ENCODE assay signal across 21 cellular contexts in the genomic region with DNA sequence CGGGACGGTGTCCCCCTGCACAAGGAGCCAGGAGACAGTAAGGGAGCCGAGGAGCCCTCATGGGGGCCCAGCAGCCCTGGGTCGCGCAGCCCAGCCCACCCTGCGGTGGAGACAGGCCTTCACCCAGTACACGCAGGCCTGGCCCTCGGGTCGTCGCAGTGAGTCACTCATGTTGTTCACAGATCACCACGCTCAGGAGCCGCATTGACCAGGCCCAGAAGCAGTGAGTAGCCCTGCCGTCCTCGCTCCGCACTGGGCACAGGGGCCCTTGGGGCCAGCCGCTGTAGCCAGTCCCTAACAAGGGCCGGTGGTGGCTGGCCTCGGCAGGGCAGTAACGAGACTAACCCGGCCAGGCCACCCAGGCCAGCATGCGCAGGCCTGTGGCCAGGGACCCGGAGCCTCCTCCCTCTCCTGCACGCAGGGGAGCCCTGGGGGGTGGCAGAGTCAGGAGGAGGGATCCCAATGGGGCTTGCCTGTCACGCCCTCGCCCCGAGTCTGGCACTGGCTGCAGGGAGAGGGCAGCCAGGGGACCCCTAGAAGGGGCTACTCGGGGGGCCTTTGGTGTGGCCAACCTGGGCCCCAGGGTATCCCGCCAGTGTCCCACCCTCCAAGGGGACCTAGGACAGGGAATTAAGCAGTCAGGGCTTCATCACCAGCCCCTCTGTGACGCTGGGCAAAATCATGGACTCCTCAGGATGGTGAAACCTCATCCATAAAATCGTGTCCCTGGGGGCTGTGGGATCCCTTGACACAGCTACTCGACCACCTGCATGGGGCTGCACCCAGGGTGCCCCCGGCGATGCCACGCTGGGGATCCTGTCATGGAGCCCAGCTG. TPM values are rescaled to one million over a fixed set of nuclear protein-coding genes. Genes with fewer than 3 reads are reported as not detected.
A peak's percentile ranks its signal among the peaks of the same experiment; 100 is the strongest.
DNase-seq lines count a peak whose midpoint lies in the region; ATAC-seq, FAIRE-seq and TF ChIP-seq lines count a peak whose summit lies in the region.
"Had no signal": no experiment of that assay in that cellular context is flagged by ENCODE, and none has a peak within 500 bp of the region (broad histone marks: within the 10 kb centered on the region; RNA-seq: fewer than 3 reads in every experiment).

No MANE protein-coding gene starts in this region.

- no peak overlapping the region for H3K27ac Mint-ChIP-seq in activated T-cell treated with anti-CD3 and anti-CD28 coated beads, Interleukin-2, amount 50 U/mL, for 72 hours
- H3K27ac Mint-ChIP-seq in T-helper 17 cell: no peak overlapping the region
- H3K27ac Mint-ChIP-seq: effector memory CD8-positive, alpha-beta T cell had no signal

- H3K36me3 Mint-ChIP-seq in activated T-cell treated with anti-CD3 and anti-CD28 coated beads, Interleukin-2, amount 50 U/mL, for 72 hours (ENCODE audit: insufficient read depth in 2 of 2): no peaks in the 10 kb centered on the region
- no peaks in the 10 kb centered on the region for H3K36me3 Mint-ChIP-seq in activated T-cell treated with anti-CD3 and anti-CD28 coated beads, Interleukin-2, amount 50 U/mL, for 4 hours (ENCODE audit: insufficient read depth)
- no peaks in the 10 kb centered on the region for H3K36me3 Mint-ChIP-seq in T-helper 17 cell (ENCODE audit: low read depth)

- H3K27me3 Mint-ChIP-seq in activated T-cell treated with anti-CD3 and anti-CD28 coated beads, Interleukin-2, amount 50 U/mL, for 72 hours (ENCODE audit: low read depth): peaks cover 2% of the 10 kb centered on the region
- no peaks in the 10 kb centered on the region for H3K27me3 Mint-ChIP-seq in activated T-cell treated with anti-CD3 and anti-CD28 coated beads, Interleukin-2, amount 50 U/mL, for 4 hours (ENCODE audit: low read depth)
- H3K27me3 Mint-ChIP-seq in T-helper 17 cell: peaks cover 6% of the 10 kb centered on the region

- no peak overlapping the region for H3K4me3 ChIP-seq in kidney (ENCODE audit: low read length in 2 of 2)
- H3K4me3 ChIP-seq in psoas muscle: no peak overlapping the region
- H3K4me3 ChIP-seq: SJCRH30 had no signal

- DNase-seq in activated T-cell treated with anti-CD3 and anti-CD28 coated beads, Interleukin-2, amount 50 U/mL, for 72 hours: peak; percentile 0
- DNase-seq in activated T-cell treated with anti-CD3 and anti-CD28 coated beads, Interleukin-2, amount 50 U/mL, for 4 hours: no peak
- DNase-seq in T-helper 17 cell (peak in 2 of 3 donors; percentile 2 to 7), kidney (peak; percentile 69), psoas muscle (peak; percentile 13 to 58), COR-L47 (lab: John Stamatoyannopoulos, UW) (no peak), NK-92 (lab: John Stamatoyannopoulos, UW; ENCODE audit: unreplicated experiment) (no peak)
- DNase-seq: activated T-cell treated with anti-CD3 and anti-CD28 coated beads, Interleukin-2, amount 50 U/mL, for 1 hour; central memory CD4-positive, alpha-beta T cell; effector memory CD8-positive, alpha-beta T cell; GF-D8; hippocampal formation; NCI-H146; NCI-H345; SJCRH30 had no signal

- H3K36me3 ChIP-seq in kidney (ENCODE audit: control insufficient read depth in 1 of 2, insufficient read depth in 2 of 2, low read length in 2 of 2) (no peaks in the 10 kb centered on the region), psoas muscle (ENCODE audit: insufficient read depth in 1 of 2, low read depth in 1 of 2) (peaks cover 0 to 60% of the 10 kb centered on the region in 2 donors)
- H3K36me3 ChIP-seq: SJCRH30 had no signal

- no peaks in the 10 kb centered on the region for H3K9me3 Mint-ChIP-seq in activated T-cell treated with anti-CD3 and anti-CD28 coated beads, Interleukin-2, amount 50 U/mL, for 72 hours
- H3K9me3 Mint-ChIP-seq in activated T-cell treated with anti-CD3 and anti-CD28 coated beads, Interleukin-2, amount 50 U/mL, for 4 hours: no peaks in the 10 kb centered on the region
- H3K9me3 Mint-ChIP-seq: effector memory CD8-positive, alpha-beta T cell had no signal

- WGBS in psoas muscle, 3 donors: 81 to 88% (median 81%) methylated on average over 34 of the region's 34 CpGs

- H3K27ac ChIP-seq in kidney (ENCODE audit: low read depth in 2 of 2, low read length in 2 of 2) (no peak overlapping the region), psoas muscle (no peak overlapping the region)
- H3K27ac ChIP-seq: SJCRH30 had no signal

- no peak for FAIRE-seq in kidney (lab: Jason Lieb, UNC)

- ATAC-seq in activated T-cell treated with anti-CD3 and anti-CD28 coated beads, Interleukin-2, amount 50 U/mL, for 72 hours (replicated peaks in 1 of 2): no peak
- ATAC-seq in activated T-cell treated with anti-CD3 and anti-CD28 coated beads, Interleukin-2, amount 50 U/mL, for 4 hours: no peak
- ATAC-seq in T-helper 17 cell (no peak), psoas muscle (peak in 2 of 4 donors; percentile 8 to 15), HG02870 (IDR thresholded peaks at IDR 0.05; ENCODE audit: unreplicated experiment) (no peak)
- ATAC-seq: effector memory CD8-positive, alpha-beta T cell had no signal

- H3K4me1 Mint-ChIP-seq in activated T-cell treated with anti-CD3 and anti-CD28 coated beads, Interleukin-2, amount 50 U/mL, for 72 hours (ENCODE audit: low read depth): peaks cover 5% of the 10 kb centered on the region
- peaks cover 7% of the 10 kb centered on the region for H3K4me1 Mint-ChIP-seq in activated T-cell treated with anti-CD3 and anti-CD28 coated beads, Interleukin-2, amount 50 U/mL, for 4 hours (ENCODE audit: low read depth)
- H3K4me1 Mint-ChIP-seq in T-helper 17 cell: peaks cover 11% of the 10 kb centered on the region

- H3K4me3 Mint-ChIP-seq in activated T-cell treated with anti-CD3 and anti-CD28 coated beads, Interleukin-2, amount 50 U/mL, for 72 hours: no peak overlapping the region
- no peak overlapping the region for H3K4me3 Mint-ChIP-seq in activated T-cell treated with anti-CD3 and anti-CD28 coated beads, Interleukin-2, amount 50 U/mL, for 4 hours
- no peak overlapping the region for H3K4me3 Mint-ChIP-seq in T-helper 17 cell
- H3K4me3 Mint-ChIP-seq: effector memory CD8-positive, alpha-beta T cell had no signal

- H3K9me3 ChIP-seq in T-helper 17 cell (ENCODE audit: control insufficient read depth, low read length, poor library complexity, severe bottlenecking) (no peaks in the 10 kb centered on the region), kidney (ENCODE audit: control insufficient read depth in 1 of 2, low read length in 2 of 2) (no peaks in the 10 kb centered on the region), psoas muscle (no peaks in the 10 kb centered on the region)
- H3K9me3 ChIP-seq: SJCRH30 had no signal

- intact Hi-C loops in kidney (cut with DNase I) (no loop called here), psoas muscle (cut with DNase I) (loop anchor here in 1 of 2 donors (1.0 kb wide), 1 partner anchor 28 kb away; no protein-coding TSS in a partner anchor)

- TF ChIP-seq CTCF in kidney (IDR thresholded peaks at IDR 0.05; ENCODE audit: borderline replicate concordance, extremely low read depth, insufficient read depth) (no peak), psoas muscle (IDR thresholded peaks at IDR 0.05) (no peak)

- H3K27me3 ChIP-seq in psoas muscle (ENCODE audit: insufficient read depth in 3 of 3, low read length in 2 of 3): no peaks in the 10 kb centered on the region

- no peak overlapping the region for H3K9ac ChIP-seq in kidney (ENCODE audit: low read length in 2 of 2)

- H3K4me1 ChIP-seq in kidney (ENCODE audit: control insufficient read depth in 1 of 2, insufficient read depth in 1 of 2, low read depth in 1 of 2, low read length in 2 of 2) (no peaks in the 10 kb centered on the region), psoas muscle (peaks cover 2% of the 10 kb centered on the region)
- H3K4me1 ChIP-seq: SJCRH30 had no signal

RNA-seq across cellular contexts. Expression of a gene that starts 10.1 kb away (rescaled TPM):
- total RNA-seq in activated T-cell treated with anti-CD3 and anti-CD28 coated beads, Interleukin-2, amount 50 U/mL, for 72 hours: 10 to 100 TPM; 59.4 to 60.3 TPM
- total RNA-seq in activated T-cell treated with anti-CD3 and anti-CD28 coated beads, Interleukin-2, amount 50 U/mL, for 4 hours: 100 to 1,000 TPM; 100 to 220 (median 201) TPM
- total RNA-seq in T-helper 17 cell: 10 to 100 TPM; 35.1 to 40.7 TPM
- 45.9 TPM for total RNA-seq in kidney
- polyA plus RNA-seq in kidney (ENCODE audit: insufficient read depth, low read depth, low replicate concordance): 183 TPM
- 10 to 100 TPM; 46.3 to 91.8 (median 66.9) TPM for total RNA-seq in psoas muscle
- polyA plus RNA-seq in psoas muscle: 100 to 1,000 TPM in 2 of 3 donors, 10 to 100 TPM in 1; 75.4 to 163 (median 130) TPM

RNA-seq across cellular contexts. Expression of a gene that starts 17.5 kb away (rescaled TPM):
- 10 to 100 TPM in 1 of 2 donors, 1 to 10 TPM in 1; 5.6 to 15.5 TPM for total RNA-seq in activated T-cell treated with anti-CD3 and anti-CD28 coated beads, Interleukin-2, amount 50 U/mL, for 72 hours
- not detected for total RNA-seq in activated T-cell treated with anti-CD3 and anti-CD28 coated beads, Interleukin-2, amount 50 U/mL, for 4 hours
- 1 to 10 TPM; 7.4 to 8.9 TPM for total RNA-seq in T-helper 17 cell
- 0.60 TPM for total RNA-seq in kidney
- polyA plus RNA-seq in kidney (ENCODE audit: insufficient read depth, low read depth, low replicate concordance): not detected
- total RNA-seq in psoas muscle: 1,000 to 10,000 TPM; 1,884 to 7,638 (median 4,017) TPM
- polyA plus RNA-seq in psoas muscle: 1,000 to 10,000 TPM; 1,367 to 5,833 (median 3,289) TPM
- total RNA-seq: H4, M059J, pulmonary artery endothelial cell had no signal

RNA-seq across cellular contexts. Expression of a gene that starts 45.3 kb away (rescaled TPM):
- not detected for total RNA-seq in activated T-cell treated with anti-CD3 and anti-CD28 coated beads, Interleukin-2, amount 50 U/mL, for 72 hours
- under 1 TPM in 2 of 3 donors, not detected in 1; 0.08 to 0.20 TPM for total RNA-seq in activated T-cell treated with anti-CD3 and anti-CD28 coated beads, Interleukin-2, amount 50 U/mL, for 4 hours
- not detected for total RNA-seq in T-helper 17 cell
- not detected for total RNA-seq in kidney
- polyA plus RNA-seq in kidney (ENCODE audit: insufficient read depth, low read depth, low replicate concordance): not detected
- total RNA-seq in psoas muscle: 1 to 10 TPM; 1.6 to 8.9 (median 2.4) TPM
- polyA plus RNA-seq in psoas muscle: under 1 TPM; 0.16 to 1.00 (median 0.61) TPM
- total RNA-seq: H4, liver, M059J, pulmonary artery endothelial cell, subcutaneous adipose tissue had no signal
- polyA plus RNA-seq: liver had no signal

Comparison
In these comparisons a context has a peak if more than half of its experiments do, and no peak if none do; other contexts are left out.
1. DNase-seq: peak in activated T-cell treated with anti-CD3 and anti-CD28 coated beads, Interleukin-2, amount 50 U/mL, for 72 hours (2 of 2), T-helper 17 cell (2 of 3), kidney (single experiment) and psoas muscle (2 of 2); none in activated T-cell treated with anti-CD3 and anti-CD28 coated beads, Interleukin-2, amount 50 U/mL, for 4 hours (single experiment), COR-L47 (single experiment) and NK-92 (single experiment).
2. RNA of a gene that starts 17.5 kb away (total RNA-seq): 1,884 to 7,638 TPM in psoas muscle; 5.6 to 15.5 TPM in activated T-cell treated with anti-CD3 and anti-CD28 coated beads, Interleukin-2, amount 50 U/mL, for 72 hours, 7.4 to 8.9 TPM in T-helper 17 cell, 0.60 TPM in kidney (single experiment) and not detected in activated T-cell treated with anti-CD3 and anti-CD28 coated beads, Interleukin-2, amount 50 U/mL, for 4 hours; every median in the first group is over 100 times any median in the second.